ENCODE assay signal across 8 cellular contexts in the genomic region with DNA sequence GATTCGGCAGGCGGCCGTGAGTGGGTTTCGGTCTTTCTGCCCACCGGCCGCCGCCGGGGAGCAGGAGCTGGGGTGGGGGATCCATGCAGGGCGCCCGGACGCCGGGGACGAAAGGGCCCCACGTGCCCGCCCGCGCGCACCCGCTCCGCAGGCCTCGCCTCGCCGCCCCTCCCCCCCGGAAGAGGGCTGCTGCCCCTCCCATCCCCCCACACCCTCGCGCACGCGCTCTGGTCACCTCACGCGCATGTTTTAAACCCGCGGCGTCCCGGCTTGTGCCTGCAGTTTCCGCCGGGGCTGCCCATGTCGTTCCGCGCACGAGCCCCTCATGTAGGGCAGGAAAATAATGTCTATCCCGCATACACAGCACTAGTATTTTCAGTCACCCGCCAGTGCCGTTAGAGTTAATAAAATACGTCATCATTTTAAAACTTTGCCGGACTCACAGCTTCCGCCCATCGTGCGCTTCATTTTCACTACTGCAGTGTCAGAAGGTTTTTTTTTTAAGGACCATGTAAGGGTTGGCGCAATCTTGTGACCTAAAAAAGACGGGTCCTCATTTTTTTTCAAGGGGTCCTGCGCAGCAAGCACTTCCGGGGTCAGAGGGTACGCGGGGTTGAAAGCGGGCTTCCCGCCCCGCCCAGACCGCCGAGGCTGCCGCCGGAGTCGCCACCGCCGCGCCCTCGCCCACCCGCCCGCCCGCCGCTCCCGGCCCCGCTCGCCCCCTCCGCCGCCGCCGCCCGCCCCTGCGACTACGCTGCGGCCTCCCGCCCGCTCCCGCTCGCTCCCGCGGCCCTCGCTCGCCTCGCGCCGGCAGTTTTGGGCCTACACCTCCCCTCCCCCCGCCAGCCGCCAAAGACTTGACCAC. TPM values are rescaled to one million over a fixed set of nuclear protein-coding genes. Genes with fewer than 3 reads are reported as not detected.
DNase-seq lines count a peak whose midpoint lies in the region; ATAC-seq and TF ChIP-seq lines count a peak whose summit lies in the region.

PCBP1 (plus strand) TSS at position 640 of the 865 bp plus-strand sequence. CDS start 267 bp downstream, outside the sequence.

- no peaks in the 10 kb centered on the region for H3K9me3 ChIP-seq in MM.1S (replicated peaks; ENCODE audit: insufficient read depth, low read length)

- H3K9me2 ChIP-seq in MM.1S (replicated peaks; ENCODE audit: insufficient read depth, low read length), result no peaks in the 10 kb centered on the region

- POLR2A ChIA-PET in naive thymus-derived CD8-positive, alpha-beta T cell (lab: Charles Lee), result interaction anchor here (0.6 to 21.0 kb wide), 24 partner anchors 8 to 1044 kb away, joined by 3 to 1727 read pairs (median 6); partner anchors contain the start of genes C2orf42, FAM136A, MPHOSPH10 and MXD1

- ATAC-seq in naive thymus-derived CD8-positive, alpha-beta T cell, result peak; percentile 36 to 61
- peak; percentile 80 for ATAC-seq in stimulated activated memory B cell treated with anti-CD40 and anti-IgM and Interleukin-4, amounts not matched to agents 10 μg/mL and 1 μg/mL and 100 μg/mL, for 72 hours

- H3K27ac Mint-ChIP-seq in activated T-helper 2 cell treated with anti-CD3 and anti-CD28 coated beads, Interferon-gamma antibody, Interleukin-2, Interleukin-4, amounts not matched to agents 10 μg/mL and 5 μg/mL and 100 μg/mL, durations not matched to agents 14 hours and 24 hours and 36 hours, result peak within 1 kb of the TSS; percentile 99
- H3K27ac Mint-ChIP-seq in naive thymus-derived CD8-positive, alpha-beta T cell, result peak within 1 kb of the TSS; percentile 100
- peak within 1 kb of the TSS; percentile 97 for H3K27ac Mint-ChIP-seq in stimulated activated memory B cell treated with anti-CD40 and anti-IgM and Interleukin-4, amounts not matched to agents 10 μg/mL and 1 μg/mL and 100 μg/mL, for 72 hours

- H3K4me3 ChIP-seq in H7 (ENCODE audit: insufficient read depth, low read depth, low read length) (peak within 1 kb of the TSS; percentile 79), MM.1S (ENCODE audit: low read length) (peak within 1 kb of the TSS; percentile 98), fibroblast of mammary gland (ENCODE audit: control insufficient read depth, low read depth, low read length) (peak within 1 kb of the TSS; percentile 98)

- intact Hi-C loops in activated T-helper 2 cell treated with anti-CD3 and anti-CD28 coated beads, Interferon-gamma antibody, Interleukin-2, Interleukin-4, amounts not matched to agents 10 μg/mL and 5 μg/mL and 100 μg/mL, durations not matched to agents 14 hours and 24 hours and 36 hours (cut with micrococcal nuclease), result loop anchor here (1.0 to 5.0 kb wide), 6 partner anchors 37 to 443 kb away; partner anchors contain the start of gene TIA1

- peak within 1 kb of the TSS; percentile 98 for H3K4me3 Mint-ChIP-seq in activated T-helper 2 cell treated with anti-CD3 and anti-CD28 coated beads, Interferon-gamma antibody, Interleukin-2, Interleukin-4, amounts not matched to agents 10 μg/mL and 5 μg/mL and 100 μg/mL, durations not matched to agents 14 hours and 24 hours and 36 hours (ENCODE audit: low read depth)
- peak within 1 kb of the TSS; percentile 93 to 99 (median 97) for H3K4me3 Mint-ChIP-seq in naive thymus-derived CD8-positive, alpha-beta T cell
- H3K4me3 Mint-ChIP-seq in stimulated activated memory B cell treated with anti-CD40 and anti-IgM and Interleukin-4, amounts not matched to agents 10 μg/mL and 1 μg/mL and 100 μg/mL, for 72 hours, result peak within 1 kb of the TSS; percentile 95

- H2AFZ ChIP-seq in MM.1S (ENCODE audit: low read length), result peak within 1 kb of the TSS; percentile 65

- H3K9me3 Mint-ChIP-seq in activated T-helper 2 cell treated with anti-CD3 and anti-CD28 coated beads, Interferon-gamma antibody, Interleukin-2, Interleukin-4, amounts not matched to agents 10 μg/mL and 5 μg/mL and 100 μg/mL, durations not matched to agents 14 hours and 24 hours and 36 hours, result peaks cover 3% of the 10 kb centered on the region
- H3K9me3 Mint-ChIP-seq in naive thymus-derived CD8-positive, alpha-beta T cell, result peaks cover 0 to 4% (median 0%) of the 10 kb centered on the region in 9 donors
- no peaks in the 10 kb centered on the region for H3K9me3 Mint-ChIP-seq in stimulated activated memory B cell treated with anti-CD40 and anti-IgM and Interleukin-4, amounts not matched to agents 10 μg/mL and 1 μg/mL and 100 μg/mL, for 72 hours

- no peaks in the 10 kb centered on the region for H4K20me1 ChIP-seq in MM.1S (ENCODE audit: insufficient read depth, low read length)

- peak within 1 kb of the TSS; percentile 93 for H3K4me2 ChIP-seq in MM.1S (ENCODE audit: low read depth, low read length)

- DNase-seq in Daoy (ENCODE audit: low read depth) (peak; percentile 94), H7 (peak; percentile 98), MM.1S (peak; percentile 92), SHP77 (lab: John Stamatoyannopoulos, UW) (peak; percentile 85 to 88), fibroblast of mammary gland (ENCODE audit: low read depth) (peak; percentile 93)
- DNase-seq in activated T-helper 2 cell treated with anti-CD3 and anti-CD28 coated beads, Interferon-gamma antibody, Interleukin-2, Interleukin-4, amounts not matched to agents 10 μg/mL and 5 μg/mL and 100 μg/mL, durations not matched to agents 14 hours and 24 hours and 36 hours (ENCODE audit: low spot score), result peak; percentile 92
- peak; percentile 89 to 99 (median 98) for DNase-seq in naive thymus-derived CD8-positive, alpha-beta T cell

- peaks cover 77% of the 10 kb centered on the region for H3F3A ChIP-seq in MM.1S (ENCODE audit: insufficient read depth, low read length)

- peak within 1 kb of the TSS; percentile 100 for H3K9ac ChIP-seq in MM.1S (ENCODE audit: low read length)

- H3K79me2 ChIP-seq in MM.1S (ENCODE audit: low read length), result peaks cover 37% of the 10 kb centered on the region

- H3K36me3 ChIP-seq in H7 (replicated peaks; ENCODE audit: control insufficient read depth, insufficient read depth, low read length) (peaks cover 14% of the 10 kb centered on the region), MM.1S (replicated peaks; ENCODE audit: insufficient read depth, low read length) (no peaks in the 10 kb centered on the region; the same call in 1 of the 2 replicates)

- peaks cover 53% of the 10 kb centered on the region for H3K4me1 Mint-ChIP-seq in activated T-helper 2 cell treated with anti-CD3 and anti-CD28 coated beads, Interferon-gamma antibody, Interleukin-2, Interleukin-4, amounts not matched to agents 10 μg/mL and 5 μg/mL and 100 μg/mL, durations not matched to agents 14 hours and 24 hours and 36 hours (ENCODE audit: low read depth)
- H3K4me1 Mint-ChIP-seq in naive thymus-derived CD8-positive, alpha-beta T cell, result peaks cover 35 to 71% (median 65%) of the 10 kb centered on the region in 4 donors
- H3K4me1 Mint-ChIP-seq in stimulated activated memory B cell treated with anti-CD40 and anti-IgM and Interleukin-4, amounts not matched to agents 10 μg/mL and 1 μg/mL and 100 μg/mL, for 72 hours, result peaks cover 63% of the 10 kb centered on the region

- peaks cover 63% of the 10 kb centered on the region for H3K36me3 Mint-ChIP-seq in activated T-helper 2 cell treated with anti-CD3 and anti-CD28 coated beads, Interferon-gamma antibody, Interleukin-2, Interleukin-4, amounts not matched to agents 10 μg/mL and 5 μg/mL and 100 μg/mL, durations not matched to agents 14 hours and 24 hours and 36 hours (ENCODE audit: low read depth)
- H3K36me3 Mint-ChIP-seq in naive thymus-derived CD8-positive, alpha-beta T cell, result peaks cover 12 to 40% (median 27%) of the 10 kb centered on the region in 3 donors
- H3K36me3 Mint-ChIP-seq in stimulated activated memory B cell treated with anti-CD40 and anti-IgM and Interleukin-4, amounts not matched to agents 10 μg/mL and 1 μg/mL and 100 μg/mL, for 72 hours, result peaks cover 50% of the 10 kb centered on the region

- H3K27me3 ChIP-seq in H7 (ENCODE audit: control insufficient read depth, insufficient read depth, low read length) (no peaks in the 10 kb centered on the region), MM.1S (replicated peaks; ENCODE audit: insufficient read depth, low read length) (no peaks in the 10 kb centered on the region)

- no peaks in the 10 kb centered on the region for H3K27me3 Mint-ChIP-seq in activated T-helper 2 cell treated with anti-CD3 and anti-CD28 coated beads, Interferon-gamma antibody, Interleukin-2, Interleukin-4, amounts not matched to agents 10 μg/mL and 5 μg/mL and 100 μg/mL, durations not matched to agents 14 hours and 24 hours and 36 hours (ENCODE audit: low read depth)
- H3K27me3 Mint-ChIP-seq in naive thymus-derived CD8-positive, alpha-beta T cell, result peaks cover 0 to 4% (median 0%) of the 10 kb centered on the region in 5 donors
- H3K27me3 Mint-ChIP-seq in stimulated activated memory B cell treated with anti-CD40 and anti-IgM and Interleukin-4, amounts not matched to agents 10 μg/mL and 1 μg/mL and 100 μg/mL, for 72 hours, result no peaks in the 10 kb centered on the region

- H3K27ac ChIP-seq in MM.1S (ENCODE audit: low read length), result peak within 1 kb of the TSS; percentile 99

- peaks cover 41% of the 10 kb centered on the region for H3K4me1 ChIP-seq in MM.1S (ENCODE audit: low read length)

- TF ChIP-seq CTCF in MM.1S (IDR thresholded peaks at IDR 0.05; ENCODE audit: low read length) (no peak), fibroblast of mammary gland (conservative IDR thresholded peaks at IDR 0.05; ENCODE audit: control insufficient read depth, insufficient read depth, low read depth, low read length) (no peak)

RNA-seq across cellular contexts. Expression of gene PCBP1, which starts in this region (rescaled TPM):
- 20.2 and 22.1 TPM in 2 replicates for total RNA-seq in Daoy (2014; rRNA removed; shearing (Covaris generic))
- 52.6 and 63.2 TPM in 2 replicates for total RNA-seq in H7 (2014; rRNA removed; shearing (Covaris generic))
- total RNA-seq in activated T-helper 2 cell treated with anti-CD3 and anti-CD28 coated beads, Interferon-gamma antibody, Interleukin-2, Interleukin-4, amounts not matched to agents 10 μg/mL and 5 μg/mL and 100 μg/mL, durations not matched to agents 14 hours and 24 hours and 36 hours, result 433 and 442 TPM in 2 replicates
- 100 to 1,000 TPM; 386 to 393 TPM for total RNA-seq in naive thymus-derived CD8-positive, alpha-beta T cell
- 100 to 1,000 TPM; 159 to 218 (median 195) TPM for polyA plus RNA-seq in naive thymus-derived CD8-positive, alpha-beta T cell

Comparison
In these comparisons a context has a peak if more than half of its experiments do, and no peak if none do; other contexts are left out.
1. Peak in every context shown above with its lines: DNase-seq, ATAC-seq, H3K4me3 ChIP-seq and H3K27ac ChIP-seq.